Comparison of ENCODE assay signal across 7 cellular contexts in the genomic region with DNA sequence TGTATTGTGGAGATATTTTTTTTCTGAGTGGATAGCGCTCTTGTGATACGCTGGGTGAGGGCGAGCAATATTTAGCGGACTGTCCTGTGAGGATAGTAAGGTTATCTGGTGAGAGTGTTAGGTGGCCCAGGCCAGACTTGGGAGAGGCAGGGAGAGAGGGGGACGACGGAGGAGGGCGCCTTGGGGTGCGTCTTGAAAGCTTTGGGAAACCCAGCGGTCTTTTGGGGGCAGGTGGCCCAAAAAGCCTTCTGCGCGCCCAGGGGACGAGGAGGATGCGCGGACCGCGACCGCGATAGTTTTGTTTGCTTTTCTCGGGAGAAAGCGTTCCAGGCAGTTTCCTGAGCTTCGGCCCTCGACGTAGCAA. TPM values are rescaled to one million over a fixed set of nuclear protein-coding genes. Genes with fewer than 3 reads are reported as not detected.
DNase-seq lines count a peak whose midpoint lies in the region; ATAC-seq and TF ChIP-seq lines count a peak whose summit lies in the region.

No MANE protein-coding gene starts in this region.

- no peak for DNase-seq in GM23338 (ENCODE audit: low spot score)
- DNase-seq in T-cell, result peak in 3 of 34 experiments; percentile 1 to 5 (median 3)
- DNase-seq in glutamatergic neuron, result no peak
- DNase-seq in sigmoid colon, result no peak
- DNase-seq in NCI-H1436 treated with DMSO at 0.1 percent for 48 hours (lab: John Stamatoyannopoulos, UW), result no peak
- no peak for DNase-seq in erythroblast (lab: John Stamatoyannopoulos, UW)

- TF ChIP-seq POLR2A in sigmoid colon (IDR thresholded peaks at IDR 0.05) (no peak), erythroblast (IDR thresholded peaks at IDR 0.05; ENCODE audit: low read length) (no peak)

- CTCF ChIA-PET in T-cell (lab: Charles Lee), result interaction anchor here (0.7 to 1.4 kb wide), 3 partner anchors 9 to 38 kb away, joined by 3 to 8 read pairs (median 3); no protein-coding TSS in a partner anchor

- H3K4me1 Mint-ChIP-seq in GM23338, result peaks cover 23% of the 10 kb centered on the region
- H3K4me1 Mint-ChIP-seq in T-cell, result peaks cover 27 to 33% (median 30%) of the 10 kb centered on the region in 3 donors
- H3K4me1 Mint-ChIP-seq in glutamatergic neuron (ENCODE audit: low read depth, unreplicated experiment), result peaks cover 8% of the 10 kb centered on the region

- H4K20me1 ChIP-seq in GM23338 (replicated peaks; ENCODE audit: insufficient read depth), result no peaks in the 10 kb centered on the region

- H3K27ac Mint-ChIP-seq in GM23338 (peak overlapping the region; percentile 86), T-cell (peak overlapping the region; percentile 72 to 86), glutamatergic neuron (ENCODE audit: unreplicated experiment) (peak overlapping the region; percentile 97)

- no peaks in the 10 kb centered on the region; the same call in 1 of the 2 replicates for H3F3A ChIP-seq in GM23338 (replicated peaks; ENCODE audit: low read depth)

- peaks cover 43% of the 10 kb centered on the region for H3K79me2 ChIP-seq in GM23338 (replicated peaks; ENCODE audit: insufficient read depth)

- WGBS in sigmoid colon, 2 donors, result 11 to 12% methylated on average over 23 of the region's 23 CpGs

- H3K9me3 ChIP-seq in sigmoid colon, result no peaks in the 10 kb centered on the region

- H3K36me3 Mint-ChIP-seq in GM23338 (ENCODE audit: low read depth) (peaks cover 11% of the 10 kb centered on the region; the same call in 2 of the 3 replicates), T-cell (no peaks in the 10 kb centered on the region), glutamatergic neuron (ENCODE audit: unreplicated experiment) (peaks cover 11% of the 10 kb centered on the region)

- peak overlapping the region; percentile 96 for H3K4me2 ChIP-seq in GM23338

- H2AFZ ChIP-seq in GM23338, result peak overlapping the region; percentile 67; the same call in 1 of the 2 replicates

- H3K9me3 Mint-ChIP-seq in GM23338, result peaks cover 2% of the 10 kb centered on the region
- no peaks in the 10 kb centered on the region for H3K9me3 Mint-ChIP-seq in T-cell
- peaks cover 25% of the 10 kb centered on the region for H3K9me3 Mint-ChIP-seq in glutamatergic neuron (ENCODE audit: unreplicated experiment)

- H3K27ac ChIP-seq in GM23338 (ENCODE audit: low read depth), result peak overlapping the region; percentile 87
- H3K27ac ChIP-seq in sigmoid colon, result peak overlapping the region; percentile 92 to 98 (median 96)

- H3K36me3 ChIP-seq in GM23338 (ENCODE audit: insufficient read depth) (no peaks in the 10 kb centered on the region), sigmoid colon (no peaks in the 10 kb centered on the region)

- ATAC-seq in GM23338, result peak; percentile 13
- ATAC-seq in T-cell (replicated peaks in 1 of 4), result peak in 1 of 4 experiments; percentile 1
- ATAC-seq in HG03342 (IDR thresholded peaks at IDR 0.05; ENCODE audit: unreplicated experiment), result no peak

- POLR2A ChIA-PET in T-cell (lab: Charles Lee), result no interaction called here

- H3K4me3 Mint-ChIP-seq in GM23338 (peak overlapping the region; percentile 78), T-cell (peak overlapping the region; percentile 85 to 93 (median 89)), glutamatergic neuron (ENCODE audit: unreplicated experiment) (peak overlapping the region; percentile 91)

- H3K27me3 Mint-ChIP-seq in GM23338 (ENCODE audit: insufficient read depth, low read depth, poor library complexity), result peaks cover 4% of the 10 kb centered on the region
- H3K27me3 Mint-ChIP-seq in T-cell, result no peaks in the 10 kb centered on the region
- H3K27me3 Mint-ChIP-seq in glutamatergic neuron (ENCODE audit: unreplicated experiment), result peaks cover 17% of the 10 kb centered on the region

- intact Hi-C loops in sigmoid colon (cut with DNase I), result loop anchor here (5.0 kb wide), 5 partner anchors 44 to 784 kb away; no protein-coding TSS in a partner anchor

- TF ChIP-seq CTCF in GM23338 (conservative IDR thresholded peaks at IDR 0.05; ENCODE audit: low read depth in 2 of 2) (no peak), glutamatergic neuron (IDR thresholded peaks at IDR 0.05; ENCODE audit: partially characterized antibody, unreplicated experiment) (no peak), sigmoid colon (IDR thresholded peaks at IDR 0.05) (no peak)

- peaks cover 9% of the 10 kb centered on the region for H3K9me2 ChIP-seq in GM23338 (ENCODE audit: insufficient read depth)

- H3K4me1 ChIP-seq in GM23338 (ENCODE audit: insufficient read depth) (peaks cover 35% of the 10 kb centered on the region), sigmoid colon (peaks cover 0 to 31% (median 23%) of the 10 kb centered on the region in 4 donors)

- H3K4me3 ChIP-seq in GM23338, result peak overlapping the region; percentile 95
- H3K4me3 ChIP-seq in sigmoid colon, result peak overlapping the region; percentile 75 to 98 (median 80)

- no peak for TF ChIP-seq EP300 in sigmoid colon (IDR thresholded peaks at IDR 0.05)

- H3K27me3 ChIP-seq in GM23338 (ENCODE audit: insufficient read depth), result no peaks in the 10 kb centered on the region
- no peaks in the 10 kb centered on the region for H3K27me3 ChIP-seq in sigmoid colon

TF ChIP-seq in GM23338, 12 proteins besides CTCF, POLR2A, EP300 and RAD21:
- TF ChIP-seq EZH2phosphoT487 (IDR thresholded peaks at IDR 0.05; ENCODE audit: unreplicated experiment), result no peak
- TF ChIP-seq EZH2 (IDR thresholded peaks at IDR 0.05; ENCODE audit: low read depth, unreplicated experiment), result no peak
- TF ChIP-seq, protein P1, sequence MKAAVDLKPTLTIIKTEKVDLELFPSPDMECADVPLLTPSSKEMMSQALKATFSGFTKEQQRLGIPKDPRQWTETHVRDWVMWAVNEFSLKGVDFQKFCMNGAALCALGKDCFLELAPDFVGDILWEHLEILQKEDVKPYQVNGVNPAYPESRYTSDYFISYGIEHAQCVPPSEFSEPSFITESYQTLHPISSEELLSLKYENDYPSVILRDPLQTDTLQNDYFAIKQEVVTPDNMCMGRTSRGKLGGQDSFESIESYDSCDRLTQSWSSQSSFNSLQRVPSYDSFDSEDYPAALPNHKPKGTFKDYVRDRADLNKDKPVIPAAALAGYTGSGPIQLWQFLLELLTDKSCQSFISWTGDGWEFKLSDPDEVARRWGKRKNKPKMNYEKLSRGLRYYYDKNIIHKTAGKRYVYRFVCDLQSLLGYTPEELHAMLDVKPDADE (IDR thresholded peaks at IDR 0.05), result no peak

RNA-seq across cellular contexts. Expression of a gene that starts 0.5 kb away (rescaled TPM):
- total RNA-seq in GM23338 (2014; rRNA removed; shearing (Covaris generic)), result 76.4 and 83.6 TPM in 2 replicates
- polyA plus RNA-seq in GM23338 (2016; fragmentation: Nextera tagmentation; extraction: Ambion mirVana), result 46.3 and 59.3 TPM in 2 replicates
- total RNA-seq in T-cell, result 10 to 100 TPM; 17.2 to 19.6 (median 19.1) TPM
- total RNA-seq in glutamatergic neuron (ENCODE audit: unreplicated experiment), result 561 TPM
- 10 to 100 TPM in 3 of 4 donors, 1 to 10 TPM in 1; 9.4 to 16.0 (median 12.0) TPM for total RNA-seq in sigmoid colon
- 1 to 10 TPM in 1 of 3 donors, under 1 TPM in 2; 0.60 to 5.8 (median 0.69) TPM for polyA plus RNA-seq in sigmoid colon
